Comparison of ENCODE assay signal across 19 cellular contexts in genomic region chr6:12586696-12587095, GRCh38.
DNase-seq lines count a peak whose midpoint lies in the region; ATAC-seq, FAIRE-seq and TF ChIP-seq lines count a peak whose summit lies in the region.
"Had no signal": no experiment of that assay in that cellular context is flagged by ENCODE, and none has a peak within 500 bp of the region (broad histone marks: within the 10 kb centered on the region; RNA-seq: fewer than 3 reads in every experiment).

No MANE protein-coding gene starts in this region.

- no peak overlapping the region for H2BK12ac ChIP-seq in H9 (ENCODE audit: insufficient read length, low read depth, low read length)

- dilution Hi-C loops in keratinocyte (cut with MboI; ENCODE audit: extremely low pct_ligation_motif_present, low sequenced_read_pairs), result no loop called here

- H3K27ac Mint-ChIP-seq in Caco-2 (ENCODE audit: unreplicated experiment) (no peak overlapping the region), H9 (0 out of 7 replicates have a peak overlapping the region, but pooled peaks of 1 of the 3 experiments have one; percentile 1)
- H3K27ac Mint-ChIP-seq: CD4-positive, CD25-positive, alpha-beta regulatory T cell had no signal

- no peak overlapping the region for H3K23ac ChIP-seq in H9 (ENCODE audit: insufficient read length, low read depth, low read length)

- no peak overlapping the region for H3K14ac ChIP-seq in H9 (ENCODE audit: insufficient read depth, low read length)

- no peaks in the 10 kb centered on the region for H3K23me2 ChIP-seq in H9 (ENCODE audit: insufficient read length, low read depth, low read length, poor library complexity, severe bottlenecking)

- no peak overlapping the region for H2BK120ac ChIP-seq in H9 (ENCODE audit: low read depth, low read length, poor library complexity, severe bottlenecking)

- DNase-seq in Caco-2 (peak; percentile 23 to 44), H9 (no peak), bronchial epithelial cell (ENCODE audit: low read depth) (peak; percentile 59), keratinocyte (ENCODE audit: low read depth, low spot score) (no peak), NCI-H2029 (lab: John Stamatoyannopoulos, UW) (no peak), foreskin melanocyte (no peak)
- DNase-seq: 8988T; CD4-positive, CD25-positive, alpha-beta regulatory T cell; DMS153; DMS79 treated with DMSO at 0.1 percent for 48 hours; EL; GDM1; GM23248 had no signal

- H3K4ac ChIP-seq in H9 (ENCODE audit: low read depth, low read length), result no peak overlapping the region

- no peak overlapping the region for H3K56ac ChIP-seq in H9 (ENCODE audit: insufficient read length, low read depth, low read length)

- no peak overlapping the region for H3T11ph ChIP-seq in H9 (ENCODE audit: low read length)

- H2BK20ac ChIP-seq in H9 (ENCODE audit: low read depth, low read length, poor library complexity, severe bottlenecking), result no peak overlapping the region

- CTCF ChIA-PET in Caco-2 (lab: Charles Lee), result no interaction called here

- no peak overlapping the region for H3K9ac ChIP-seq in H9 (ENCODE audit: extremely low read depth, insufficient read length, low read length)
- no peak overlapping the region for H3K9ac ChIP-seq in keratinocyte (ENCODE audit: control insufficient read depth, extremely low read depth, insufficient read depth, low read length)
- H3K9ac ChIP-seq: BLaER1 treated with 17β-estradiol and CSF1 and Interleukin-3, amounts not matched to agents 10 nM and 100 nM; GM23248 had no signal

- H3K27ac ChIP-seq in H9 (ENCODE audit: insufficient read length, low read depth, low read length), result no peak overlapping the region
- H3K27ac ChIP-seq in keratinocyte (ENCODE audit: control insufficient read depth, insufficient read depth, low read length), result no peak overlapping the region
- H3K27ac ChIP-seq: BLaER1 treated with 17β-estradiol and CSF1 and Interleukin-3, amounts not matched to agents 10 nM and 100 nM; GM23248 had no signal

- H3K36me3 Mint-ChIP-seq in Caco-2 (ENCODE audit: insufficient read depth, unreplicated experiment), result no peaks in the 10 kb centered on the region
- H3K36me3 Mint-ChIP-seq in H9 (ENCODE audit: insufficient read depth in 1 of 3, low read depth in 3 of 3), result no peaks in the 10 kb centered on the region
- H3K36me3 Mint-ChIP-seq: CD4-positive, CD25-positive, alpha-beta regulatory T cell had no signal

- H3K4me3 ChIP-seq in Caco-2 (ENCODE audit: low read depth, low read length), result no peak overlapping the region
- H3K4me3 ChIP-seq in bronchial epithelial cell (ENCODE audit: low read depth, low read length), result no peak overlapping the region
- no peak overlapping the region for H3K4me3 ChIP-seq in keratinocyte (ENCODE audit: control insufficient read depth in 2 of 3, extremely low read depth in 1 of 3, insufficient read depth in 2 of 3, low read depth in 1 of 3, low read length in 3 of 3)
- H3K4me3 ChIP-seq: BLaER1 treated with 17β-estradiol and CSF1 and Interleukin-3, amounts not matched to agents 10 nM and 100 nM; GM23248; HAP-1 had no signal

- no peak overlapping the region for H2BK15ac ChIP-seq in H9 (ENCODE audit: low read depth, low read length)

- H3K79me2 ChIP-seq in H9 (ENCODE audit: insufficient read depth, low read length) (no peaks in the 10 kb centered on the region), keratinocyte (ENCODE audit: control insufficient read depth, insufficient read depth, low read length) (no peaks in the 10 kb centered on the region)

- no peaks in the 10 kb centered on the region for H4K20me1 ChIP-seq in H9 (ENCODE audit: control insufficient read depth, insufficient read depth, insufficient read length)
- H4K20me1 ChIP-seq in keratinocyte (ENCODE audit: control insufficient read depth, extremely low read depth, insufficient read depth, low read length), result no peaks in the 10 kb centered on the region
- H4K20me1 ChIP-seq: BLaER1 treated with 17β-estradiol and CSF1 and Interleukin-3, amounts not matched to agents 10 nM and 100 nM had no signal

- intact Hi-C loops in Caco-2 (cut with micrococcal nuclease; ENCODE audit: unreplicated experiment), result no loop called here

- H4K91ac ChIP-seq in H9 (ENCODE audit: insufficient read length, low read depth, low read length), result no peak overlapping the region

- no peak overlapping the region for H4K8ac ChIP-seq in H9 (replicated peaks; ENCODE audit: insufficient read length, low read depth, low read length)

- no peak overlapping the region for H2AK5ac ChIP-seq in H9 (ENCODE audit: insufficient read length, low read length)

- no peaks in the 10 kb centered on the region for H3K79me1 ChIP-seq in H9 (ENCODE audit: insufficient read depth, low read depth, low read length, poor library complexity, severe bottlenecking)

- ATAC-seq in HG02938 (IDR thresholded peaks at IDR 0.05; ENCODE audit: unreplicated experiment), result no peak
- ATAC-seq in GM18502 (IDR thresholded peaks at IDR 0.05; ENCODE audit: poor library complexity, unreplicated experiment), result no peak

- BruUV-seq in Caco-2 (replicated peaks; lab: Mats Ljungman, UMichigan), result no TSS peak

- no peak overlapping the region for H2BK5ac ChIP-seq in H9 (ENCODE audit: insufficient read length, low read length)

- H3K4me3 Mint-ChIP-seq in Caco-2 (ENCODE audit: unreplicated experiment) (peak overlapping the region; percentile 25), H9 (no peak overlapping the region)
- H3K4me3 Mint-ChIP-seq: CD4-positive, CD25-positive, alpha-beta regulatory T cell had no signal

- H3K9me1 ChIP-seq in keratinocyte (ENCODE audit: control insufficient read depth, extremely low read depth, insufficient read depth, low read length), result no peaks in the 10 kb centered on the region

- H3K27me3 Mint-ChIP-seq in Caco-2 (ENCODE audit: insufficient read depth, unreplicated experiment) (no peaks in the 10 kb centered on the region), H9 (ENCODE audit: low read depth) (no peaks in the 10 kb centered on the region)

- TF ChIP-seq CTCF in Caco-2 (IDR thresholded peaks at IDR 0.05; ENCODE audit: insufficient read depth in 1 of 2, low read depth in 1 of 2, low read length in 1 of 2, severe bottlenecking in 1 of 2, unreplicated experiment in 1 of 2), result no peak
- no peak for TF ChIP-seq CTCF in H9 (conservative IDR thresholded peaks at IDR 0.05)
- TF ChIP-seq CTCF in bronchial epithelial cell (IDR thresholded peaks at IDR 0.05; ENCODE audit: insufficient read depth, low read length, severe bottlenecking), result no peak
- TF ChIP-seq CTCF in keratinocyte (optimal IDR thresholded peaks at IDR 0.05 in 1 of 3, IDR thresholded peaks at IDR 0.05 in 1 of 3, conservative IDR thresholded peaks at IDR 0.05 in 1 of 3; ENCODE audit: extremely low read depth in 1 of 3, insufficient read depth in 2 of 3, low read length in 3 of 3), result no peak

- H3K4me1 Mint-ChIP-seq in Caco-2 (ENCODE audit: low read depth, unreplicated experiment) (peaks cover 11% of the 10 kb centered on the region), H9 (peaks cover 3 to 4% of the 10 kb centered on the region in 2 experiments; a peak in 3 of 4 replicates)
- H3K4me1 Mint-ChIP-seq: CD4-positive, CD25-positive, alpha-beta regulatory T cell had no signal

- H3K36me3 ChIP-seq in Caco-2 (ENCODE audit: control insufficient read depth, insufficient read depth, low read length) (no peaks in the 10 kb centered on the region), bronchial epithelial cell (ENCODE audit: control insufficient read depth, insufficient read depth, low read length) (no peaks in the 10 kb centered on the region), keratinocyte (ENCODE audit: control insufficient read depth in 2 of 2, extremely low read depth in 1 of 2, insufficient read depth in 2 of 2, low read length in 2 of 2) (no peaks in the 10 kb centered on the region)
- H3K36me3 ChIP-seq: BLaER1 treated with 17β-estradiol and CSF1 and Interleukin-3, amounts not matched to agents 10 nM and 100 nM; HAP-1 had no signal

- H3K9me3 ChIP-seq in Caco-2 (no peaks in the 10 kb centered on the region), H9 (ENCODE audit: control insufficient read depth, low read depth, low read length) (no peaks in the 10 kb centered on the region), keratinocyte (ENCODE audit: control insufficient read depth, low read depth, low read length) (no peaks in the 10 kb centered on the region)
- H3K9me3 ChIP-seq: BLaER1 treated with 17β-estradiol and CSF1 and Interleukin-3, amounts not matched to agents 10 nM and 100 nM; HAP-1 had no signal

- no peak overlapping the region for H3K18ac ChIP-seq in H9 (ENCODE audit: insufficient read length, low read depth, low read length)

- H3K9me3 Mint-ChIP-seq in Caco-2 (ENCODE audit: unreplicated experiment) (no peaks in the 10 kb centered on the region), H9 (peaks cover 0 to 1% of the 10 kb centered on the region in 2 experiments; a peak in 1 of 5 replicates)

- no CpG with 5 or more reads among the region's 4 CpGs for WGBS in H9 (ENCODE audit: extremely low coverage, insufficient read length, low lambda C conversion rate)

- peak overlapping the region; percentile 48 for H2AFZ ChIP-seq in H9 (ENCODE audit: low read length)
- peak overlapping the region; percentile 70 for H2AFZ ChIP-seq in keratinocyte (ENCODE audit: control insufficient read depth, low read length)
- H2AFZ ChIP-seq: GM23248 had no signal

- H4K5ac ChIP-seq in H9 (ENCODE audit: insufficient read length, low read depth, low read length), result no peak overlapping the region

- POLR2A ChIA-PET in Caco-2 (lab: Charles Lee), result no interaction called here

- FAIRE-seq in bronchial epithelial cell (lab: Jason Lieb, UNC) (peak; percentile 7), keratinocyte (lab: Jason Lieb, UNC) (peak; percentile 60)
- FAIRE-seq: D721Med, GM12892 had no signal

- H3K4me1 ChIP-seq in Caco-2, result peaks cover 17% of the 10 kb centered on the region
- H3K4me1 ChIP-seq in H9 (ENCODE audit: insufficient read depth, low read length), result no peaks in the 10 kb centered on the region
- H3K4me1 ChIP-seq in keratinocyte (ENCODE audit: control insufficient read depth, extremely low read depth, insufficient read depth, low read length), result peaks cover 23% of the 10 kb centered on the region
- H3K4me1 ChIP-seq: HAP-1 had no signal

- H3K27me3 ChIP-seq in Caco-2 (replicated peaks; ENCODE audit: control insufficient read depth, insufficient read depth, low read length) (no peaks in the 10 kb centered on the region), H9 (ENCODE audit: insufficient read depth, low read length) (no peaks in the 10 kb centered on the region), bronchial epithelial cell (ENCODE audit: control insufficient read depth, insufficient read depth, low read length) (no peaks in the 10 kb centered on the region), keratinocyte (ENCODE audit: control insufficient read depth, extremely low read depth, insufficient read depth, low read length) (no peaks in the 10 kb centered on the region)
- H3K27me3 ChIP-seq: BLaER1 treated with 17β-estradiol and CSF1 and Interleukin-3, amounts not matched to agents 10 nM and 100 nM had no signal

- H3K4me2 ChIP-seq in H9 (ENCODE audit: insufficient read depth, insufficient read length, low read length) (no peak overlapping the region), keratinocyte (ENCODE audit: control insufficient read depth, extremely low read depth, insufficient read depth, low read depth, low read length) (peak overlapping the region; percentile 30)

Comparison
In these comparisons a context has a peak if more than half of its experiments do, and no peak if none do; other contexts are left out.
1. DNase-seq: peak in Caco-2 (2 of 2) and bronchial epithelial cell (single experiment); none in H9 (single experiment), keratinocyte (single experiment), NCI-H2029 (single experiment) and foreskin melanocyte (single experiment).